ENCODE assay signal across 8 cellular contexts in the genomic region with DNA sequence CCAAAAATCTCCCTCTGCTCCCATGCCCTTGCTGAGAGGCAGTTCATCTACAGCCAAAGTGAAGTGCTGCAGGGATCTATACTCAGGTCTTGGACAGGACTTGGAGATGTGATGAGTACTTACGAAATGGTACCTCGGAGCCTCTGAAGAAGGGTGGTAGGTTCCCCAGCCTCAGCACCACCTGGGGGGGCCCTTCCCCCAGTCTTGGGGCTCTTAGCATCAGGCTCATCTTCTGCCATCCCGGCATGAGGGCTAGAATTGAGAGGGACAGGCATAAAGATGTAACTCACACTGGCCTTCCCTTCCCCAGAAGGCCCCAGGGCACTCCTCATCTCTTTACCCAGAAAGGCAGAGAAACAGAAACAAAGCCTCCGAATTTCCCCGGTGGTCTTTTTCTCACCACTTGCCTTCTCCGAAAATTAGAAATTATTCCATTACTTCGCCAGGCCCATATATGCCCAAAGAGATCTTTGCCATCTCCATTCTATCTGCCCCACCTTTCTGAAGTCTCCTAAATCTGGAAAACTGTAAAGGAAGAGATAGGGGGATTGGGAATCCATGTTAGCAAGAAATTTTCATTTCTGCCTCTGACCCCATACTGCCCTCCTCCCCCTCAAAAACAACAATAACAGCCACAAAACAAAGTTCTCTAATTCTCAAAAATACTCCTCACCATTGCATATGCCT. TPM values are rescaled to one million over a fixed set of nuclear protein-coding genes. Genes with fewer than 3 reads are reported as not detected.
DNase-seq lines count a peak whose midpoint lies in the region; ATAC-seq and TF ChIP-seq lines count a peak whose summit lies in the region.

No MANE protein-coding gene starts in this region.

- H3K27ac ChIP-seq in 22Rv1 (peak overlapping the region; percentile 63), Karpas-422 (ENCODE audit: low read length) (peak overlapping the region; percentile 94), caudate nucleus (ENCODE audit: low read depth, low read length) (peak overlapping the region; percentile 94)

- H3K27me3 ChIP-seq in Karpas-422 (ENCODE audit: low read length) (no peaks in the 10 kb centered on the region), mucosa of stomach (ENCODE audit: control insufficient read depth, insufficient read depth, low read length) (no peaks in the 10 kb centered on the region)

- no peak for ATAC-seq in HG02642 (IDR thresholded peaks at IDR 0.05; ENCODE audit: poor library complexity, unreplicated experiment)

- no peaks in the 10 kb centered on the region for H4K20me1 ChIP-seq in Karpas-422 (ENCODE audit: insufficient read depth, low read depth, low read length)

- H2AFZ ChIP-seq in Karpas-422 (ENCODE audit: low read length) = no peak overlapping the region

- no peak for TF ChIP-seq CTCF in 22Rv1 (IDR thresholded peaks at IDR 0.05)

- peaks cover 23% of the 10 kb centered on the region for H3K36me3 ChIP-seq in Karpas-422 (ENCODE audit: insufficient read depth, low read length)
- H3K36me3 ChIP-seq in mucosa of stomach (ENCODE audit: control insufficient read depth, insufficient read depth, low read length) = no peaks in the 10 kb centered on the region

- peak overlapping the region; percentile 92 for H3K9ac ChIP-seq in Karpas-422 (ENCODE audit: low read length)
- H3K9ac ChIP-seq in mucosa of stomach (ENCODE audit: low read length) = peak overlapping the region; percentile 86

- H3K9me2 ChIP-seq in Karpas-422 (replicated peaks; ENCODE audit: insufficient read depth, low read length) = no peaks in the 10 kb centered on the region

- H3K4me1 ChIP-seq in Karpas-422 (ENCODE audit: low read length) (peaks cover 38% of the 10 kb centered on the region), mucosa of stomach (ENCODE audit: control insufficient read depth, insufficient read depth, low read length) (peaks cover 14% of the 10 kb centered on the region)

- peaks cover 16% of the 10 kb centered on the region for H3K79me2 ChIP-seq in Karpas-422 (ENCODE audit: low read length)

- DNase-seq in Karpas-422 (peak; percentile 56), caudate nucleus (lab: John Stamatoyannopoulos, UW) (no peak), NCI-H1092 (lab: John Stamatoyannopoulos, UW) (no peak), DMS 273 (lab: John Stamatoyannopoulos, UW; ENCODE audit: unreplicated experiment) (no peak), D341Med (ENCODE audit: low spot score) (no peak)

- peak overlapping the region; percentile 71 for H3K4me3 ChIP-seq in Karpas-422 (ENCODE audit: low read length)
- H3K4me3 ChIP-seq in mucosa of stomach (ENCODE audit: low read length) = peak overlapping the region; percentile 65

- H3K9me3 ChIP-seq in Karpas-422 (ENCODE audit: low read length) = no peaks in the 10 kb centered on the region
- no peaks in the 10 kb centered on the region for H3K9me3 ChIP-seq in mucosa of stomach (ENCODE audit: control insufficient read depth, low read length)

- H3K4me2 ChIP-seq in Karpas-422 (ENCODE audit: low read depth, low read length, poor library complexity, severe bottlenecking) = peak overlapping the region; percentile 79

RNA-seq across cellular contexts. Expression of gene RFX5, which starts 0.8 kb away (rescaled TPM):
- total RNA-seq in Karpas-422 (2014; rRNA removed; shearing (Covaris generic); ENCODE audit: low replicate concordance) = 101 and 159 TPM in 2 replicates

RNA-seq across cellular contexts. Expression of gene PI4KB, which starts 19.0 kb away (rescaled TPM):
- total RNA-seq in Karpas-422 (2014; rRNA removed; shearing (Covaris generic); ENCODE audit: low replicate concordance) = 29.4 and 42.6 TPM in 2 replicates

RNA-seq across cellular contexts. Expression of gene SELENBP1, which starts 26.3 kb away (rescaled TPM):
- not detected in 2 replicates for total RNA-seq in Karpas-422 (2014; rRNA removed; shearing (Covaris generic); ENCODE audit: low replicate concordance)

RNA-seq across cellular contexts. Expression of gene PSMB4, which starts 53.1 kb away (rescaled TPM):
- total RNA-seq in Karpas-422 (2014; rRNA removed; shearing (Covaris generic); ENCODE audit: low replicate concordance) = 346 and 381 TPM in 2 replicates
